In the genomic region with DNA sequence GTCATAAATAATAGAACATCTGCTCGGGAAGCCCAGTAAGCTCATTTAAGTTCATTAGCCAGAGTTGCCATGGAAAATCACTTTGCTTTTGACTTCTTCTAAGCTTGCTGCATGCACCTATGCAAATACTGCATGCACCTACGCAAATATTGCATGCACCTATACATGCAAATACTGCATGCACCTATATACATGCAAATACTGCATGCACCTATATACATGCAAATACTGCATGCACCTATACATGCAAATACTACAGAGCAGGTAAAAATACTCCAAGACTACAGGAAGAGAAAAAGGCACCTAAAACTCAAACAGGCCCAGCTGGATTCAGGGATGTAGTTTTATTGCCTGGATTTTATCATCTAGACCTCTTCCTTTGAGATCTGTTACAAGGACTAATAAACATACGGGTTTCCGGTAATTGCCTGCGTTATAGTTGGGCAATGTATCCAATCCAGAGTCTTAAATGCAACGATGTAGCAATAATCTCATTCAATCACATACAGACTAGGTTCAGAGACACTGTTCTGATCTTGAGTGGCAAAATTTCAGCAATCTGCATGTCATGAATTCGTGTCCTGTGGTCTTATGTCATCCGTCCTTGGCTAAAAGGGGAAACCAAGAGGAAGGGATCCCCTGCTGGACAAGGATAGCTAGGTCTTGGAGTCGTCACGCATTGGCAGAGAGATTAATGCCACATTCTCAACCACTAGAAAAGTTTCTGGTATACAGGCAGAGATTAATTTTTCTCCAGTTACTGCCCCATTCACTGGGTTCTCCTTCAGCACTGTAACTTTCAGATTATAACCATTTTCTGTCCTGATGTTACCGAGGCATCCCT, we compare ENCODE assay signal across 19 cellular contexts.
DNase-seq lines count a peak whose midpoint lies in the region; ATAC-seq, FAIRE-seq and TF ChIP-seq lines count a peak whose summit lies in the region.
"Had no signal": no experiment of that assay in that cellular context is flagged by ENCODE, and none has a peak within 500 bp of the region (broad histone marks: within the 10 kb centered on the region; RNA-seq: fewer than 3 reads in every experiment).

No MANE protein-coding gene starts in this region.

- no peaks in the 10 kb centered on the region; the same call in 1 of the 2 replicates for H4K20me1 ChIP-seq in K562 (replicated peaks; ENCODE audit: control insufficient read depth, insufficient read depth, low read length)

- TF ChIP-seq RAD21 in K562 (CRISPR knock-in tag; conservative IDR thresholded peaks at IDR 0.05 in 1 of 2, IDR thresholded peaks at IDR 0.05 in 1 of 2), result no peak

- POLR2A ChIA-PET in A673 (lab: Charles Lee; ENCODE audit: low non-redundant PET) (no interaction called here), K562 (lab: Yijun Ruan, JAX) (no interaction called here)

- H3K27ac ChIP-seq in A673 (ENCODE audit: low read depth, low read length, poor library complexity, severe bottlenecking) (peak overlapping the region; percentile 15), K562 (ENCODE audit: extremely low read depth, low read depth, low read length) (no peak overlapping the region)
- H3K27ac ChIP-seq: HL-60, SJCRH30 had no signal

- CTCF ChIA-PET in A673 (lab: Charles Lee) (no interaction called here), K562 (lab: Yijun Ruan, JAX; ENCODE audit: low intra/inter-chr PET ratio) (no interaction called here)

- TF ChIP-seq EP300 in K562 (IDR thresholded peaks at IDR 0.05; ENCODE audit: low read length), result no peak

- in situ Hi-C loops in K562 (cut with MboI), result no loop called here

- DNase-seq in A673 (ENCODE audit: low spot score) (peak; percentile 66), EH (ENCODE audit: low read depth) (peak; percentile 10), NCI-H82 (lab: John Stamatoyannopoulos, UW) (peak; percentile 84), K562 (ENCODE audit: extremely low read depth in 1 of 4, low spot score in 3 of 4) (no peak), globus pallidus (ENCODE audit: low spot score) (no peak), epidermal melanocyte (ENCODE audit: insufficient read length, low spot score) (no peak)
- DNase-seq: C1 segment of cervical spinal cord, DMS153, EL, MV-4-11, NCI-H1417 treated with DMSO at 0.1 percent for 48 hours, NCI-H2029 treated with DMSO at 0.1 percent for 48 hours, NCI-H510A treated with DMSO at 0.1 percent for 48 hours, SJCRH30 had no signal

- peak; percentile 31 for TF ChIP-seq CTCF in A673 (conservative IDR thresholded peaks at IDR 0.05; ENCODE audit: low read depth, low read length)
- no peak for TF ChIP-seq CTCF in K562 (IDR thresholded peaks at IDR 0.05 in 2 of 3, conservative IDR thresholded peaks at IDR 0.05 in 1 of 3; ENCODE audit: insufficient read depth in 2 of 3, low read depth in 1 of 3, low read length in 3 of 3)

- H3K4me3 ChIP-seq in A673 (ENCODE audit: low read depth, low read length, poor library complexity, severe bottlenecking), result no peak overlapping the region
- H3K4me3 ChIP-seq in K562, result no peak overlapping the region
- H3K4me3 ChIP-seq: SJCRH30 had no signal

- no peaks in the 10 kb centered on the region for H3K9me1 ChIP-seq in K562 (ENCODE audit: control insufficient read depth, insufficient read depth, low read length)

- ATAC-seq in K562 (no peak), HG03460 (IDR thresholded peaks at IDR 0.05; ENCODE audit: unreplicated experiment) (no peak)

- no peak for TF ChIP-seq POLR2A in K562 (conservative IDR thresholded peaks at IDR 0.05)

- H3K4me1 ChIP-seq in A673 (ENCODE audit: insufficient read depth, low read length, poor library complexity, severe bottlenecking) (peaks cover 24% of the 10 kb centered on the region), K562 (replicated peaks in 1 of 2; ENCODE audit: control insufficient read depth in 2 of 2, insufficient read depth in 2 of 2, low read length in 2 of 2) (peaks cover 0 to 3% of the 10 kb centered on the region in 2 experiments; a peak in 1 of 5 replicates)
- H3K4me1 ChIP-seq: SJCRH30 had no signal

- H3K9me3 ChIP-seq in A673 (ENCODE audit: low read depth, low read length, poor library complexity, severe bottlenecking), result no peaks in the 10 kb centered on the region
- H3K9me3 ChIP-seq in K562 (replicated peaks; ENCODE audit: control insufficient read depth, insufficient read depth, low read depth, low read length), result no peaks in the 10 kb centered on the region
- H3K9me3 ChIP-seq: SJCRH30 had no signal

- H3K4me2 ChIP-seq in K562 (ENCODE audit: insufficient read depth, low read length), result no peak overlapping the region

- H2AFZ ChIP-seq in K562 (ENCODE audit: low read depth, low read length), result no peak overlapping the region

- no peak for FAIRE-seq in K562 (lab: Jason Lieb, UNC)
- FAIRE-seq: A204.1, H54, HTR-8/SVneo had no signal

- H3K79me2 ChIP-seq in K562 (ENCODE audit: control insufficient read depth, insufficient read depth, low read length), result no peaks in the 10 kb centered on the region

- 0% methylated on average over 11 of the region's 11 CpGs for WGBS in K562 (ENCODE audit: insufficient coverage, low coverage, missing lambda C conversion rate)

- H3K27me3 ChIP-seq in A673 (replicated peaks; ENCODE audit: insufficient read depth, low read depth, low read length, poor library complexity) (no peaks in the 10 kb centered on the region), K562 (ENCODE audit: control insufficient read depth in 2 of 2, insufficient read depth in 2 of 2, low read length in 2 of 2) (no peaks in the 10 kb centered on the region)
- H3K27me3 ChIP-seq: SJCRH30 had no signal

- no TSS peak for BruUV-seq in A673 (replicated peaks; lab: Mats Ljungman, UMichigan)
- BruUV-seq in K562 (replicated peaks; lab: Mats Ljungman, UMichigan), result no TSS peak

- intact Hi-C loops in A673 (cut with micrococcal nuclease; ENCODE audit: unreplicated experiment), result loop anchor here (5.0 kb wide), 1 partner anchor 140 kb away; no protein-coding TSS in a partner anchor
- intact Hi-C loops in K562 (cut with micrococcal nuclease), result no loop called here

- no peak overlapping the region for H3K9ac ChIP-seq in K562 (ENCODE audit: insufficient read depth in 1 of 2, low read depth in 2 of 2, low read length in 2 of 2)

- H3K36me3 ChIP-seq in A673 (ENCODE audit: insufficient read depth, low read length, poor library complexity, severe bottlenecking) (no peaks in the 10 kb centered on the region), K562 (ENCODE audit: control insufficient read depth, insufficient read depth, low read length) (no peaks in the 10 kb centered on the region)
- H3K36me3 ChIP-seq: SJCRH30 had no signal

Comparison
In these comparisons a context has a peak if more than half of its experiments do, and no peak if none do; other contexts are left out.
1. DNase-seq: peak in A673 (single experiment), EH (single experiment) and NCI-H82 (single experiment); none in K562 (0 of 4), globus pallidus (single experiment) and epidermal melanocyte (single experiment).